Comparison of ENCODE assay signal across 28 cellular contexts in genomic region chr4:152942346-152942745, GRCh38.
"Had no signal": no experiment of that assay in that cellular context is flagged by ENCODE, and none has a peak within 500 bp of the region (broad histone marks: within the 10 kb centered on the region; RNA-seq: fewer than 3 reads in every experiment).

No MANE protein-coding gene starts in this region.

- FAIRE-seq: small intestine, urothelium cell line had no signal

- H3K27me3 ChIP-seq: ovary, thyroid gland had no signal

- H3K36me3 Mint-ChIP-seq: natural killer cell treated with Interleukin-12 subunit alpha and Interleukin-12 subunit beta and Interleukin-15 and Interleukin-18, amount 100 ng/mL, for 72 hours; stimulated activated naive B cell treated with anti-CD40 and anti-IgM and Interleukin-4, amounts not matched to agents 10 μg/mL and 1 μg/mL and 100 μg/mL, for 72 hours had no signal

- ATAC-seq: naive thymus-derived CD8-positive, alpha-beta T cell; natural killer cell treated with Interleukin-12 subunit alpha and Interleukin-12 subunit beta and Interleukin-15 and Interleukin-18, amount 100 ng/mL, for 72 hours; psoas muscle; right cardiac atrium; right lobe of liver; stimulated activated effector memory CD8-positive, alpha-beta T cell treated with anti-CD3 and anti-CD28 coated beads, Interleukin-12 subunit alpha, Interleukin-12 subunit beta, amount 100 ng/mL, for 72 hours; stimulated activated naive B cell treated with anti-CD40 and anti-IgM and Interleukin-4, amounts not matched to agents 10 μg/mL and 1 μg/mL and 100 μg/mL, for 72 hours had no signal

- DNase-seq: naive thymus-derived CD8-positive, alpha-beta T cell; nephron progenitor cell; occipital lobe; ovary; posterior cingulate gyrus; psoas muscle; right cardiac atrium; right lobe of liver; sigmoid colon; small intestine; stimulated activated CD4-positive, alpha-beta T cell treated with anti-CD3 and anti-CD28 coated beads, Interleukin-15, amount 100 ng/mL, for 24 hours; stimulated activated CD4-positive, alpha-beta T cell treated with anti-CD3 and anti-CD28 coated beads, Interleukin-2, amount 100 ng/mL, for 24 hours; stimulated activated CD4-positive, alpha-beta T cell treated with anti-CD3 and anti-CD28 coated beads, Interleukin-2, amount 100 ng/mL, for 48 hours; stimulated activated CD4-positive, alpha-beta T cell treated with anti-CD3 and anti-CD28 coated beads, Interleukin-4, amount 100 ng/mL, for 24 hours; stimulated activated naive B cell treated with anti-CD40 and anti-IgM and Interleukin-4, amounts not matched to agents 10 μg/mL and 1 μg/mL and 100 μg/mL, for 72 hours; stimulated activated naive CD4-positive, alpha-beta T cell treated with Interleukin-2 at 50 U/mL for 16 hours; stomach; thyroid gland; trophoblast cell; upper lobe of left lung had no signal

- H3K4me3 ChIP-seq: neural progenitor cell, ovary, psoas muscle, right lobe of liver, sigmoid colon, stomach, thoracic aorta, thyroid gland, tibial nerve, upper lobe of left lung had no signal

- H3K9me3 Mint-ChIP-seq: naive thymus-derived CD8-positive, alpha-beta T cell; natural killer cell treated with Interleukin-12 subunit alpha and Interleukin-12 subunit beta and Interleukin-15 and Interleukin-18, amount 100 ng/mL, for 72 hours; nephron progenitor cell; stimulated activated effector memory CD8-positive, alpha-beta T cell treated with anti-CD3 and anti-CD28 coated beads, Interleukin-12 subunit alpha, Interleukin-12 subunit beta, amount 100 ng/mL, for 72 hours; stimulated activated naive B cell treated with anti-CD40 and anti-IgM and Interleukin-4, amounts not matched to agents 10 μg/mL and 1 μg/mL and 100 μg/mL, for 72 hours; stimulated activated naive CD8-positive, alpha-beta T cell treated with anti-CD3 and anti-CD28 coated beads, Interleukin-15, Interleukin-2, amounts not matched to agents 100 ng/mL and 50 ng/mL, for 24 hours had no signal

- H3K4me3 Mint-ChIP-seq: naive thymus-derived CD8-positive, alpha-beta T cell; natural killer cell treated with Interleukin-12 subunit alpha and Interleukin-12 subunit beta and Interleukin-15 and Interleukin-18, amount 100 ng/mL, for 72 hours; nephron progenitor cell; neural progenitor cell; stimulated activated effector memory CD8-positive, alpha-beta T cell treated with anti-CD3 and anti-CD28 coated beads, Interleukin-12 subunit alpha, Interleukin-12 subunit beta, amount 100 ng/mL, for 72 hours; stimulated activated naive B cell treated with anti-CD40 and anti-IgM and Interleukin-4, amounts not matched to agents 10 μg/mL and 1 μg/mL and 100 μg/mL, for 72 hours; stimulated activated naive CD8-positive, alpha-beta T cell treated with anti-CD3 and anti-CD28 coated beads, Interleukin-15, Interleukin-2, amounts not matched to agents 100 ng/mL and 50 ng/mL, for 24 hours had no signal

- H3K36me3 ChIP-seq: neural progenitor cell, ovary, right lobe of liver, sigmoid colon, thoracic aorta, thyroid gland had no signal

- H3K27ac Mint-ChIP-seq: naive thymus-derived CD8-positive, alpha-beta T cell; natural killer cell treated with Interleukin-12 subunit alpha and Interleukin-12 subunit beta and Interleukin-15 and Interleukin-18, amount 100 ng/mL, for 72 hours; nephron progenitor cell; neural progenitor cell; progenitor cell of endocrine pancreas; stimulated activated effector memory CD8-positive, alpha-beta T cell treated with anti-CD3 and anti-CD28 coated beads, Interleukin-12 subunit alpha, Interleukin-12 subunit beta, amount 100 ng/mL, for 72 hours; stimulated activated naive B cell treated with anti-CD40 and anti-IgM and Interleukin-4, amounts not matched to agents 10 μg/mL and 1 μg/mL and 100 μg/mL, for 72 hours; stimulated activated naive CD8-positive, alpha-beta T cell treated with anti-CD3 and anti-CD28 coated beads, Interleukin-15, Interleukin-2, amounts not matched to agents 100 ng/mL and 50 ng/mL, for 24 hours had no signal
